In genomic region chr11:73929388-73929787, GRCh38 we compare ENCODE assay signal across 1 cellular context.
TF ChIP-seq lines count a peak whose summit lies in the region.

No MANE protein-coding gene starts in this region.

TF ChIP-seq in GM23338, 12 proteins besides CTCF, POLR2A, EP300 and RAD21 (continued from another document):
- TF ChIP-seq REST (IDR thresholded peaks at IDR 0.05; ENCODE audit: unreplicated experiment) = peak; percentile 33
TF ChIP-seq in GM23338: peak in this region for 1.
